In the genomic region with DNA sequence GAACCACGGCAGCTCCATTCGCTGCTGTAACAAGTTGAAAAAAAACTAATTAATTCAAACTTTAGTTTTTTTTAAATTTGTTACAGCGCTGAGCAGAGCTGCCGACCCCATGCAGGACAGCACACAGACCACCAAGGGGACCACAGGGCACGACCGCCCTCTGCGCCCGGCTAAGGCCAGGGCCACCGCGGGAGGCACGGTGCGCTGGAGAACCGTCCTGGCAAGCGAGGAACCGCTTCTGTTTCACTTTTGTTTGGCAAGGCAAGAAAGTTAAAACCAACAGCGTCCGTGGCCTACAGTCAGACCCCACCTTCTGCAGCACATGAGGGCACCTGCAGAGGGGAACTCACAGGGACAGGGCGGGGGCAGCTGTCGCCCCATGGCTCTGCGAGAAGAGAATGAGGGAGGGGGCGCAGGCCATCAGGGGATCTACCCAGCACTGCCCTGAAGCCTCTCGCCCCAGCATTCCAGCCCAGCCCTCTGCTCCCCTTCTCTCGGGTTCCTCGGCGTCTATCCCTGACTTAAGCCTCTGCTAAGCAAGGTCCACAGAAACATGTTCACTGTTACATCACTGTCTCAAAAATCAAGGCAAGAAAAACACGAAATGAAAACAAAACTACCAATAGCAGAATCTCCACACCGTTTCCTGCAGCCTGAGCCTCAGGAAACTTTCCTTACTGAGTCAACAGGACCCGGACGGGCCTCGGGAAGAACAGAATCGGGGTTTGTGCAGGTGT, we compare ENCODE assay signal across 8 cellular contexts.
DNase-seq lines count a peak whose midpoint lies in the region; ATAC-seq and TF ChIP-seq lines count a peak whose summit lies in the region.

No MANE protein-coding gene starts in this region.

- no peaks in the 10 kb centered on the region for H3K36me3 ChIP-seq in adrenal gland (replicated peaks in 1 of 2)
- H3K36me3 ChIP-seq in right lobe of liver = no peaks in the 10 kb centered on the region
- peaks cover 0 to 5% (median 0%) of the 10 kb centered on the region in 4 donors for H3K36me3 ChIP-seq in upper lobe of left lung

- H3K27me3 Mint-ChIP-seq in glutamatergic neuron (ENCODE audit: unreplicated experiment) = peaks cover 18% of the 10 kb centered on the region

- H3K4me1 Mint-ChIP-seq in glutamatergic neuron (ENCODE audit: low read depth, unreplicated experiment) = peaks cover 30% of the 10 kb centered on the region

- H3K9me3 Mint-ChIP-seq in glutamatergic neuron (ENCODE audit: unreplicated experiment) = peaks cover 21% of the 10 kb centered on the region

- no peak overlapping the region for H3K27ac Mint-ChIP-seq in glutamatergic neuron (ENCODE audit: unreplicated experiment)

- TF ChIP-seq CTCF in adrenal gland (IDR thresholded peaks at IDR 0.05) (no peak), right lobe of liver (IDR thresholded peaks at IDR 0.05) (no peak), upper lobe of left lung (IDR thresholded peaks at IDR 0.05) (no peak), glutamatergic neuron (IDR thresholded peaks at IDR 0.05; ENCODE audit: partially characterized antibody, unreplicated experiment) (no peak)

- TF ChIP-seq POLR2A in GM18951 (IDR thresholded peaks at IDR 0.05; ENCODE audit: extremely low read depth, insufficient read depth, insufficient read length) (peak; percentile 14), adrenal gland (IDR thresholded peaks at IDR 0.05) (no peak), right lobe of liver (IDR thresholded peaks at IDR 0.05) (no peak), upper lobe of left lung (IDR thresholded peaks at IDR 0.05) (no peak)

- DNase-seq in adrenal gland (peak in 5 of 7 donors; percentile 14 to 51 (median 21)), right lobe of liver (peak in 1 of 3 donors; percentile 46), upper lobe of left lung (no peak), glutamatergic neuron (no peak), T1000 (lab: John Stamatoyannopoulos, UW) (no peak)

- H3K4me3 ChIP-seq in adrenal gland = peak overlapping the region in 1 of 4 donors; percentile 41
- peak overlapping the region; percentile 49 to 56 (median 56) for H3K4me3 ChIP-seq in right lobe of liver
- H3K4me3 ChIP-seq in upper lobe of left lung = peak overlapping the region; percentile 24 to 48 (median 40)

- H3K27me3 ChIP-seq in adrenal gland (no peaks in the 10 kb centered on the region), right lobe of liver (no peaks in the 10 kb centered on the region), upper lobe of left lung (no peaks in the 10 kb centered on the region)

- H3K36me3 Mint-ChIP-seq in glutamatergic neuron (ENCODE audit: unreplicated experiment) = peaks cover 13% of the 10 kb centered on the region

- TF ChIP-seq RAD21 in Ishikawa (IDR thresholded peaks at IDR 0.05; ENCODE audit: low read depth) = no peak

- H3K9me3 ChIP-seq in adrenal gland (replicated peaks in 1 of 3) = no peaks in the 10 kb centered on the region
- no peaks in the 10 kb centered on the region for H3K9me3 ChIP-seq in right lobe of liver
- no peaks in the 10 kb centered on the region for H3K9me3 ChIP-seq in upper lobe of left lung

- intact Hi-C loops in adrenal gland (cut with DNase I) (no loop called here), right lobe of liver (cut with DNase I) (no loop called here)

- 54 to 83% (median 74%) methylated on average over 29 to 31 of the region's 31 CpGs for WGBS in adrenal gland, 4 donors
- 52% methylated on average over 13 of the region's 31 CpGs for WGBS in right lobe of liver (ENCODE audit: insufficient coverage, low coverage, low lambda C conversion rate, missing lambda C conversion rate)
- WGBS in upper lobe of left lung, 2 donors = 64 to 67% methylated on average over 31 of the region's 31 CpGs

- H3K27ac ChIP-seq in adrenal gland (peak overlapping the region in 4 of 5 donors; percentile 39 to 75 (median 66)), right lobe of liver (peak overlapping the region; percentile 57 to 68 (median 59)), upper lobe of left lung (peak overlapping the region; percentile 62 to 75 (median 68))

- no peak for TF ChIP-seq EP300 in Ishikawa (IDR thresholded peaks at IDR 0.05; ENCODE audit: borderline replicate concordance)
- no peak for TF ChIP-seq EP300 in upper lobe of left lung (IDR thresholded peaks at IDR 0.05)

- H3K4me1 ChIP-seq in adrenal gland (replicated peaks in 1 of 2) = peaks cover 0 to 13% of the 10 kb centered on the region in 2 donors
- no peaks in the 10 kb centered on the region for H3K4me1 ChIP-seq in right lobe of liver
- peaks cover 0 to 10% (median 2%) of the 10 kb centered on the region in 4 donors for H3K4me1 ChIP-seq in upper lobe of left lung

- in situ Hi-C loops in GM18951 (cut with MboI; ENCODE audit: low sequenced_read_pairs, unreplicated experiment) = no loop called here

- ATAC-seq in right lobe of liver (peak; percentile 69 to 78 (median 74)), upper lobe of left lung (ENCODE audit: low FRiP score in 2 of 2) (peak; percentile 17 to 39), HG03457 (IDR thresholded peaks at IDR 0.05; ENCODE audit: unreplicated experiment) (no peak)

- no peak overlapping the region for H3K4me3 Mint-ChIP-seq in glutamatergic neuron (ENCODE audit: unreplicated experiment)

TF ChIP-seq in Ishikawa, 13 proteins besides CTCF, POLR2A, EP300 and RAD21:
- no peak for TF ChIP-seq EGR1 (IDR thresholded peaks at IDR 0.05)
- TF ChIP-seq TEAD4 (IDR thresholded peaks at IDR 0.05) = no peak
- 0 out of 2 replicates have a peak, but pooled peaks have one; percentile 15 for TF ChIP-seq ZBTB7A (IDR thresholded peaks at IDR 0.05; ENCODE audit: low read depth)
- TF ChIP-seq YY1 (IDR thresholded peaks at IDR 0.05; ENCODE audit: low read depth) = no peak

Comparison
In these comparisons a context has a peak if more than half of its experiments do, and no peak if none do; other contexts are left out.
1. DNase-seq: peak in adrenal gland (5 of 7); none in upper lobe of left lung (0 of 2), glutamatergic neuron (single experiment) and T1000 (single experiment).
2. Peak in every context shown above with its lines, with median percentiles within 50 percentile points of each other: H3K27ac ChIP-seq.